Comparison of ENCODE assay signal across 8 cellular contexts in the genomic region with DNA sequence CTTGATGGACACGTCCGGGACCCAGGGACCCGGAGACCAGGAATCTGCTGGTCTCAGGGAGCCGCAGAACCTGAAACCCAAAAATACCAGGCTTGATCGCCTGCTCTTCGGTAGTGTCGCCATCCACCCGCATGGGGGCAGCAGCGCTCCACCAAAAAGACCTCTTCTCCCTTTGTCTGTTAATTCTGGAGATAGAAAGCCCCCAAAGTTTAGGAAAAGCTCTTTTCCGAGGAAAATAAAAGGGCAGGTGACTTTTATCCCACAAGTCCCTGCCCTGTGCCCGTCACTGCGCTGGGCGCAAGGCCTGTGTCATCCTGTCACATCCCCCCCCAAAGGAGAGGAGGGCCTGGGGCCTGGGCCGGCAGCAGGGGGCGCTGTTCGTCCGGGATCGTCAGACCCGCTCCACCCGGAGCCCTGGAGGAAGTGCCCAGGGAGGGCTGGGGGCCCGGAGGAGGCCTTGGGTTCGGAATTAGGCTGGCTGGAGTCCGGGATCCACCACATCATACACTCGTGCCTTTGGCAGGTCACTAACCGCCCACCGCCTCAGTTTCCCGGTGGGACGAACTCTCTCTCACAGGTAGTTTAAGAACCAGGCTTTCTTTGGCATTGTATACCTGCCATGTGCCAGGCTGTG. TPM values are rescaled to one million over a fixed set of nuclear protein-coding genes. Genes with fewer than 3 reads are reported as not detected.
DNase-seq lines count a peak whose midpoint lies in the region; ATAC-seq and TF ChIP-seq lines count a peak whose summit lies in the region.

No MANE protein-coding gene starts in this region.

- peak overlapping the region; percentile 60; the same call in 1 of the 2 replicates for H3K18ac ChIP-seq in IMR-90 (ENCODE audit: low read depth, low read length)

- POLR2A ChIA-PET in IMR-90 (lab: Charles Lee; ENCODE audit: unreplicated experiment) = interaction anchor here (0.7 kb wide), 1 partner anchor 261 kb away, joined by 3 read pairs; no protein-coding TSS in a partner anchor

- peaks cover 8% of the 10 kb centered on the region for H3K9me1 ChIP-seq in IMR-90 (ENCODE audit: insufficient read depth, low read length)

- H2AK5ac ChIP-seq in IMR-90 (ENCODE audit: low read depth, low read length) = peak overlapping the region; percentile 90

- peak overlapping the region; percentile 65 for H4K5ac ChIP-seq in IMR-90 (ENCODE audit: low read depth, low read length)

- intact Hi-C loops in IMR-90 (cut with micrococcal nuclease) = loop anchor here (1.0 to 10.0 kb wide), 11 partner anchors 96 to 748 kb away; a partner anchor contains a TSS

- ATAC-seq in GM21423 (IDR thresholded peaks at IDR 0.05; ENCODE audit: unreplicated experiment) (peak; percentile 27), IMR-90 (ENCODE audit: low read depth) (peak; percentile 94)
- peak; percentile 13 for ATAC-seq in activated T-helper 17 cell treated with anti-CD3 and anti-CD28 coated beads, Interleukin-2, amount 50 U/mL, for 72 hours (replicated peaks)

- H4K8ac ChIP-seq in IMR-90 (ENCODE audit: low read depth in 2 of 2, low read length in 2 of 2) = peak overlapping the region; percentile 68 to 74

- H3K9me3 Mint-ChIP-seq in activated T-helper 17 cell treated with anti-CD3 and anti-CD28 coated beads, Interleukin-2, amount 50 U/mL, for 72 hours = no peaks in the 10 kb centered on the region
- no peaks in the 10 kb centered on the region for H3K9me3 Mint-ChIP-seq in nephron

- 0 out of 2 replicates have a peak overlapping the region, but pooled peaks have one; percentile 65 for H3K14ac ChIP-seq in IMR-90 (replicated peaks; ENCODE audit: low read depth, low read length)

- H4K91ac ChIP-seq in IMR-90 (ENCODE audit: insufficient read depth, low read depth, low read length) = peak overlapping the region; percentile 68

- no peaks in the 10 kb centered on the region for H4K20me1 ChIP-seq in IMR-90 (ENCODE audit: insufficient read depth, low read length)

- H2BK120ac ChIP-seq in IMR-90 (ENCODE audit: low read depth, low read length) = peak overlapping the region; percentile 91

- H3K36me3 Mint-ChIP-seq in activated T-helper 17 cell treated with anti-CD3 and anti-CD28 coated beads, Interleukin-2, amount 50 U/mL, for 72 hours (ENCODE audit: low read depth) = peaks cover 68% of the 10 kb centered on the region
- H3K36me3 Mint-ChIP-seq in nephron (ENCODE audit: low read depth) = peaks cover 6% of the 10 kb centered on the region

- H3K23ac ChIP-seq in IMR-90 (ENCODE audit: low read depth, low read length) = peak overlapping the region; percentile 76; the same call in 1 of the 2 replicates

- CTCF ChIA-PET in IMR-90 (lab: Yijun Ruan, JAX) = interaction anchor here (0.6 to 1.8 kb wide), 11 partner anchors 10 to 399 kb away, joined by 3 to 8 read pairs (median 3); no protein-coding TSS in a partner anchor

- TF ChIP-seq CTCF in IMR-90 (conservative IDR thresholded peaks at IDR 0.05; ENCODE audit: low read depth, low read length) (peak; percentile 79), nephron (IDR thresholded peaks at IDR 0.05; ENCODE audit: unreplicated experiment in 3 of 3) (peak; percentile 100)

- DNase-seq in COLO668 (lab: John Stamatoyannopoulos, UW; ENCODE audit: unreplicated experiment) = peak; percentile 76
- DNase-seq in IMR-90 = peak; percentile 64
- peak; percentile 78 for DNase-seq in RPMI8226
- peak; percentile 72 for DNase-seq in fibroblast of peridontal ligament (ENCODE audit: extremely low read depth)
- DNase-seq in stimulated activated naive CD4-positive, alpha-beta T cell treated with Interleukin-2 at 50 U/mL for 16 hours (lab: John Stamatoyannopoulos, UW) = peak; percentile 86

- H3K9me3 ChIP-seq in IMR-90 (ENCODE audit: control insufficient read depth, insufficient read depth, low read length) = no peaks in the 10 kb centered on the region

- peak overlapping the region; percentile 84; the same call in 1 of the 3 replicates for H2BK15ac ChIP-seq in IMR-90 (ENCODE audit: low read depth, low read length)

- H2BK5ac ChIP-seq in IMR-90 (ENCODE audit: low read depth, low read length, poor library complexity, severe bottlenecking) = peak overlapping the region; percentile 81

- peak overlapping the region; percentile 76 for H3K9ac ChIP-seq in IMR-90 (ENCODE audit: low read depth, low read length)

- peak overlapping the region; percentile 36 for H3K4me3 ChIP-seq in IMR-90 (ENCODE audit: insufficient read depth, low read depth, low read length)

- peak; percentile 79 for TF ChIP-seq RAD21 in IMR-90 (IDR thresholded peaks at IDR 0.05; ENCODE audit: low read length)

- no TSS peak for BruUV-seq in IMR-90 (replicated peaks; lab: Mats Ljungman, UMichigan)

- peak overlapping the region; percentile 99 for H3K27ac Mint-ChIP-seq in activated T-helper 17 cell treated with anti-CD3 and anti-CD28 coated beads, Interleukin-2, amount 50 U/mL, for 72 hours
- H3K27ac Mint-ChIP-seq in nephron = peak overlapping the region; percentile 71 to 95 (median 89)

- H3K4ac ChIP-seq in IMR-90 (ENCODE audit: low read depth, low read length) = peak overlapping the region; percentile 81

- dilution Hi-C loops in IMR-90 (cut with HindIII; ENCODE audit: low sequenced_read_pairs, unreplicated experiment) = no loop called here

- H3K79me1 ChIP-seq in IMR-90 (ENCODE audit: low read depth in 1 of 2, low read length in 2 of 2) = peaks cover 0 to 5% of the 10 kb centered on the region in 2 experiments; a peak in 1 of 4 replicates

- no peaks in the 10 kb centered on the region for H3K27me3 ChIP-seq in IMR-90 (ENCODE audit: control insufficient read depth, insufficient read depth, low read length)

- peak overlapping the region; percentile 88 for H3K4me3 Mint-ChIP-seq in activated T-helper 17 cell treated with anti-CD3 and anti-CD28 coated beads, Interleukin-2, amount 50 U/mL, for 72 hours
- H3K4me3 Mint-ChIP-seq in nephron = peak overlapping the region; percentile 68 to 81 (median 76)

- H3K27me3 Mint-ChIP-seq in activated T-helper 17 cell treated with anti-CD3 and anti-CD28 coated beads, Interleukin-2, amount 50 U/mL, for 72 hours = no peaks in the 10 kb centered on the region
- H3K27me3 Mint-ChIP-seq in nephron (ENCODE audit: low read depth) = peaks cover 4% of the 10 kb centered on the region

- peaks cover 13% of the 10 kb centered on the region for H3K4me1 ChIP-seq in IMR-90 (ENCODE audit: control insufficient read depth, insufficient read depth, low read length)

- peak overlapping the region; percentile 75 for H3K4me2 ChIP-seq in IMR-90 (ENCODE audit: low read depth, low read length)

- H3K4me1 Mint-ChIP-seq in activated T-helper 17 cell treated with anti-CD3 and anti-CD28 coated beads, Interleukin-2, amount 50 U/mL, for 72 hours = peaks cover 44% of the 10 kb centered on the region
- peaks cover 25% of the 10 kb centered on the region for H3K4me1 Mint-ChIP-seq in nephron

- H2AFZ ChIP-seq in IMR-90 (replicated peaks; ENCODE audit: low read length, poor library complexity) = peak overlapping the region; percentile 93

- peak overlapping the region; percentile 86 for H3K27ac ChIP-seq in IMR-90 (ENCODE audit: insufficient read depth, low read length)

- 0% methylated on average over 7 of the region's 28 CpGs; no CpG with 5 or more reads in 1 of the 2 experiments for WGBS in IMR-90 (ENCODE audit: extremely low coverage in 2 of 2, insufficient read length in 1 of 2), 2 experiments

- H3K56ac ChIP-seq in IMR-90 (ENCODE audit: extremely low read depth, insufficient read depth, low read length) = peak overlapping the region; percentile 57; the same call in 1 of the 2 replicates

- no peak for TF ChIP-seq POLR2A in IMR-90 (IDR thresholded peaks at IDR 0.05; ENCODE audit: low read depth, low read length)

- in situ Hi-C loops in IMR-90 (cut with MboI; ENCODE audit: low sequenced_read_pairs) = loop anchor here (5.0 to 10.0 kb wide), 4 partner anchors 165 to 508 kb away; a partner anchor contains a TSS

- H3K36me3 ChIP-seq in IMR-90 (ENCODE audit: control insufficient read depth, insufficient read depth, low read length) = no peaks in the 10 kb centered on the region

- peak overlapping the region; percentile 86 for H2BK20ac ChIP-seq in IMR-90 (ENCODE audit: low read depth, low read length)

- H2AK9ac ChIP-seq in IMR-90 (replicated peaks; ENCODE audit: low read depth, low read length, poor library complexity) = peak overlapping the region; percentile 81

TF ChIP-seq in IMR-90, 13 proteins besides CTCF, POLR2A, EP300 and RAD21:
- TF ChIP-seq MAZ (IDR thresholded peaks at IDR 0.05; ENCODE audit: borderline replicate concordance, low read depth, low read length) = peak; percentile 68; the same call in 1 of the 2 replicates
- TF ChIP-seq RCOR1 (IDR thresholded peaks at IDR 0.05; ENCODE audit: insufficient replicate concordance, low read length) = no peak
- TF ChIP-seq SMC3 (IDR thresholded peaks at IDR 0.05; ENCODE audit: low read depth, low read length) = peak; percentile 54
- no peak for TF ChIP-seq CHD1 (IDR thresholded peaks at IDR 0.05; ENCODE audit: low read depth, low read length)
- TF ChIP-seq RFX5 (IDR thresholded peaks at IDR 0.05; ENCODE audit: low read depth, low read length) = no peak
- TF ChIP-seq BHLHE40 (IDR thresholded peaks at IDR 0.05; ENCODE audit: low read depth, low read length) = no peak
- no peak for TF ChIP-seq FOS (IDR thresholded peaks at IDR 0.05; ENCODE audit: low read depth, low read length)
- TF ChIP-seq, protein P1, sequence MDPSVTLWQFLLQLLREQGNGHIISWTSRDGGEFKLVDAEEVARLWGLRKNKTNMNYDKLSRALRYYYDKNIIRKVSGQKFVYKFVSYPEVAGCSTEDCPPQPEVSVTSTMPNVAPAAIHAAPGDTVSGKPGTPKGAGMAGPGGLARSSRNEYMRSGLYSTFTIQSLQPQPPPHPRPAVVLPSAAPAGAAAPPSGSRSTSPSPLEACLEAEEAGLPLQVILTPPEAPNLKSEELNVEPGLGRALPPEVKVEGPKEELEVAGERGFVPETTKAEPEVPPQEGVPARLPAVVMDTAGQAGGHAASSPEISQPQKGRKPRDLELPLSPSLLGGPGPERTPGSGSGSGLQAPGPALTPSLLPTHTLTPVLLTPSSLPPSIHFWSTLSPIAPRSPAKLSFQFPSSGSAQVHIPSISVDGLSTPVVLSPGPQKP (IDR thresholded peaks at IDR 0.05; ENCODE audit: borderline replicate concordance, low read depth, low read length) = no peak
TF ChIP-seq in IMR-90: peak in this region for 2.

RNA-seq across cellular contexts. Expression of a gene that starts 31.9 kb away (rescaled TPM):
- total RNA-seq in IMR-90 (2012; rRNA removed) = 396 and 449 TPM in 2 replicates
- 448 and 496 TPM in 2 replicates for polyA plus RNA-seq in IMR-90 (2012; rRNA removed)
- 412 and 479 TPM in 2 replicates for polyA plus RNA-seq in IMR-90 (2012; cell fraction: cytosol; rRNA removed)
- 92.7 and 197 TPM in 2 replicates for polyA plus RNA-seq in IMR-90 (2012; cell fraction: nucleus; rRNA removed; ENCODE audit: low replicate concordance)
- total RNA-seq in activated T-helper 17 cell treated with anti-CD3 and anti-CD28 coated beads, Interleukin-2, amount 50 U/mL, for 72 hours = 100 to 1,000 TPM; 218 to 229 TPM

RNA-seq across cellular contexts. Expression of a gene that starts 41.0 kb away (rescaled TPM):
- 5.0 and 5.3 TPM in 2 replicates for total RNA-seq in IMR-90 (2012; rRNA removed)
- polyA plus RNA-seq in IMR-90 (2012; rRNA removed) = 21.8 and 22.0 TPM in 2 replicates
- polyA plus RNA-seq in IMR-90 (2012; cell fraction: cytosol; rRNA removed) = 13.3 and 23.6 TPM in 2 replicates
- 22.2 and 25.4 TPM in 2 replicates for polyA plus RNA-seq in IMR-90 (2012; cell fraction: nucleus; rRNA removed; ENCODE audit: low replicate concordance)
- total RNA-seq in activated T-helper 17 cell treated with anti-CD3 and anti-CD28 coated beads, Interleukin-2, amount 50 U/mL, for 72 hours = 10 to 100 TPM; 11.2 to 31.0 TPM

Comparison
In these comparisons a context has a peak if more than half of its experiments do, and no peak if none do; other contexts are left out.
1. Peak in every context shown above with its lines: DNase-seq, ATAC-seq, H3K4me3 ChIP-seq and H3K27ac ChIP-seq.
2. ATAC-seq: peak in every context shown above with its lines; median percentile 94 in IMR-90; 27 in GM21423; 13 in activated T-helper 17 cell treated with anti-CD3 and anti-CD28 coated beads, Interleukin-2, amount 50 U/mL, for 72 hours.